In the genomic region with DNA sequence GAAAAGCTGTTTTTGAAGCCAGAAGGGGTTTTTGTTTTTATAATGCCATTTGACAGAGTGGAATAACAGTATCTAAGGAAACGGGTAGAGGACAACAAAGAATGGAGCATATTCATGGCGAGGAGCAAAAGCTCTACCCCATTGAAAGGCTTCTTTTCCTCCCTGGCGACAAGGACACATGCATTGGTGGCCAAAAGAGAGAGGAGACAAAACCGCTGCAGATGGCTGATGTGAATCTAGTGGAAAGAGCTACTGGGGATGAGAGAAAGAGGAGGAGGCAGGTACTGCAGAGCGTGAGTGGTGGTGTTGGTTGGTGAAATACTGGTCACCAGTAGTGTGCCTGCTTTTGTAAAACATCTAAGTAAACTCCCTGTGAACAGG, we compare ENCODE assay signal across 8 cellular contexts. TPM values are rescaled to one million over a fixed set of nuclear protein-coding genes. Genes with fewer than 3 reads are reported as not detected.
A peak's percentile ranks its signal among the peaks of the same experiment; 100 is the strongest.
DNase-seq lines count a peak whose midpoint lies in the region; ATAC-seq and TF ChIP-seq lines count a peak whose summit lies in the region.

No MANE protein-coding gene starts in this region.

- peak overlapping the region; percentile 55 to 75 (median 70) for H3K27ac ChIP-seq in esophagus squamous epithelium

- peaks cover 17% of the 10 kb centered on the region for H3K36me3 Mint-ChIP-seq in activated T-cell treated with anti-CD3 and anti-CD28 coated beads, Interleukin-2, amount 50 U/mL, for 24 hours (ENCODE audit: low read depth)
- peaks cover 8% of the 10 kb centered on the region for H3K36me3 Mint-ChIP-seq in T-cell
- no peaks in the 10 kb centered on the region for H3K36me3 Mint-ChIP-seq in nephron (ENCODE audit: low read depth)

- 12 to 16% methylated on average over 5 of the region's 5 CpGs for WGBS in esophagus squamous epithelium, 2 donors

- no peaks in the 10 kb centered on the region for H3K27me3 Mint-ChIP-seq in activated T-cell treated with anti-CD3 and anti-CD28 coated beads, Interleukin-2, amount 50 U/mL, for 24 hours
- H3K27me3 Mint-ChIP-seq in T-cell = no peaks in the 10 kb centered on the region
- H3K27me3 Mint-ChIP-seq in nephron (ENCODE audit: low read depth) = no peaks in the 10 kb centered on the region

- DNase-seq in activated T-cell treated with anti-CD3 and anti-CD28 coated beads, Interleukin-2, amount 50 U/mL, for 24 hours = no peak
- DNase-seq in activated T-cell treated with anti-CD3 and anti-CD28 coated beads for 4 hours = no peak
- no peak for DNase-seq in T-cell
- DNase-seq in esophagus squamous epithelium (lab: John Stamatoyannopoulos, UW) = no peak
- DNase-seq in cerebellar nuclear complex (lab: John Stamatoyannopoulos, UW) = no peak

- POLR2A ChIA-PET in T-cell (lab: Charles Lee) = no interaction called here

- H3K4me1 ChIP-seq in esophagus squamous epithelium = peaks cover 6 to 43% (median 10%) of the 10 kb centered on the region in 3 donors

- CTCF ChIA-PET in T-cell (lab: Charles Lee) = interaction anchor here (0.5 to 1.6 kb wide), 6 partner anchors 14 to 981 kb away, joined by 3 to 4 read pairs (median 3); a partner anchor contains a TSS

- H3K4me3 Mint-ChIP-seq in activated T-cell treated with anti-CD3 and anti-CD28 coated beads, Interleukin-2, amount 50 U/mL, for 24 hours = peak overlapping the region; percentile 91
- peak overlapping the region; percentile 90 to 96 (median 94) for H3K4me3 Mint-ChIP-seq in T-cell
- H3K4me3 Mint-ChIP-seq in nephron = peak overlapping the region; percentile 93 to 94 (median 93)

- H3K4me3 ChIP-seq in esophagus squamous epithelium = peak overlapping the region; percentile 49 to 70 (median 61)

- H3K36me3 ChIP-seq in esophagus squamous epithelium = no peaks in the 10 kb centered on the region

- H3K9me3 ChIP-seq in esophagus squamous epithelium = no peaks in the 10 kb centered on the region

- peaks cover 26% of the 10 kb centered on the region for H3K4me1 Mint-ChIP-seq in activated T-cell treated with anti-CD3 and anti-CD28 coated beads, Interleukin-2, amount 50 U/mL, for 24 hours (ENCODE audit: low read depth)
- H3K4me1 Mint-ChIP-seq in T-cell (peaks cover 34 to 36% (median 35%) of the 10 kb centered on the region in 3 donors), nephron (peaks cover 12% of the 10 kb centered on the region)

- H3K27ac Mint-ChIP-seq in activated T-cell treated with anti-CD3 and anti-CD28 coated beads, Interleukin-2, amount 50 U/mL, for 24 hours = peak overlapping the region; percentile 88
- H3K27ac Mint-ChIP-seq in T-cell = peak overlapping the region; percentile 6 to 82
- H3K27ac Mint-ChIP-seq in nephron = peak overlapping the region; percentile 36 to 61 (median 52)

- H3K9me3 Mint-ChIP-seq in activated T-cell treated with anti-CD3 and anti-CD28 coated beads, Interleukin-2, amount 50 U/mL, for 24 hours = no peaks in the 10 kb centered on the region
- H3K9me3 Mint-ChIP-seq in T-cell = no peaks in the 10 kb centered on the region
- no peaks in the 10 kb centered on the region for H3K9me3 Mint-ChIP-seq in nephron

- no peaks in the 10 kb centered on the region for H3K27me3 ChIP-seq in esophagus squamous epithelium

- no peak for TF ChIP-seq POLR2A in esophagus squamous epithelium (IDR thresholded peaks at IDR 0.05)

- ATAC-seq in HG03139 (IDR thresholded peaks at IDR 0.05; ENCODE audit: unreplicated experiment) (peak; percentile 18), T-cell (replicated peaks in 1 of 4) (peak in 3 of 4 experiments; percentile 7 to 17 (median 11)), GM21786 (IDR thresholded peaks at IDR 0.05; ENCODE audit: unreplicated experiment) (no peak)

- intact Hi-C loops in esophagus squamous epithelium (cut with DNase I) = no loop called here

- peak in 1 of 6 experiments; percentile 1 for TF ChIP-seq CTCF in esophagus squamous epithelium (IDR thresholded peaks at IDR 0.05)
- no peak for TF ChIP-seq CTCF in nephron (IDR thresholded peaks at IDR 0.05; ENCODE audit: unreplicated experiment in 3 of 3)

RNA-seq across cellular contexts. Expression of a gene that starts 0.5 kb away (rescaled TPM):
- total RNA-seq in T-cell = 10 to 100 TPM; 33.0 to 45.0 (median 39.7) TPM
- 10 to 100 TPM; 34.7 to 75.0 (median 58.1) TPM for total RNA-seq in esophagus squamous epithelium
